Comparison of ENCODE assay signal across 9 cellular contexts in the genomic region with DNA sequence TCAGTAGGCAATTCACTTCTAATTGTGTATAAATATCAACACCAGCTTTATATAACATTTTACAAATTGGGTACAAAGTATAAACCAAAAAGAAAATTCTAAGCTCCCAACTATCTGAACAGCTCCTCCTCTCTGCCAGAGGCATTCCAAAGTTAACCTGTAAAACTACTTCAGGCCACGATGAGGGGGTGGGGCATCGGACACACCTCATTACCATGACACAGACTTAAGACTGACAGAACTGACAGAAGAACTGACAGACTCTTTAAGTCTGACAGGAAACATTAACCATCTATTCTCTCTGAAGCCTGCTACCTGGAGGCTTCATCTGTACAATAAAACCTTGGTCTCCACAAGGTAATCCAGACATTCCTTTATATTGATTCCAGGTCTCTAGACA. TPM values are rescaled to one million over a fixed set of nuclear protein-coding genes. Genes with fewer than 3 reads are reported as not detected.
A peak's percentile ranks its signal among the peaks of the same experiment; 100 is the strongest.
DNase-seq lines count a peak whose midpoint lies in the region; ATAC-seq, FAIRE-seq and TF ChIP-seq lines count a peak whose summit lies in the region.
"Had no signal": no experiment of that assay in that cellular context is flagged by ENCODE, and none has a peak within 500 bp of the region (broad histone marks: within the 10 kb centered on the region; RNA-seq: fewer than 3 reads in every experiment).

No MANE protein-coding gene starts in this region.

- H3K4me3 Mint-ChIP-seq in HFFc6 (no peak overlapping the region; the same call in 1 of the 2 replicates), T-cell (peak overlapping the region; percentile 66 to 88 (median 84))

- peaks cover 10 to 19% of the 10 kb centered on the region in 2 donors for H3K4me1 ChIP-seq in small intestine (ENCODE audit: control insufficient read depth in 2 of 2, insufficient read depth in 1 of 2, low read depth in 1 of 2, low read length in 1 of 2)
- peaks cover 37% of the 10 kb centered on the region for H3K4me1 ChIP-seq in SJCRH30

- POLR2A ChIA-PET in T-cell (lab: Charles Lee): interaction anchor here (1.8 to 7.1 kb wide), 3 partner anchors 8 to 12 kb away, joined by 5 to 124 read pairs (median 12); a partner anchor contains a TSS

- H3K27ac ChIP-seq in small intestine (ENCODE audit: low read depth in 1 of 2, low read length in 1 of 2) (peak overlapping the region; percentile 0 to 35), SJCRH30 (no peak overlapping the region)

- H3K36me3 Mint-ChIP-seq in HFFc6 (ENCODE audit: low read depth) (peaks cover 12% of the 10 kb centered on the region; the same call in 1 of the 2 replicates), T-cell (peaks cover 21% of the 10 kb centered on the region)

- H3K36me3 ChIP-seq in small intestine (ENCODE audit: control insufficient read depth in 2 of 2, insufficient read depth in 2 of 2, low read length in 2 of 2): no peaks in the 10 kb centered on the region
- no peaks in the 10 kb centered on the region for H3K36me3 ChIP-seq in SJCRH30

- no peak for TF ChIP-seq CTCF in HFFc6 (IDR thresholded peaks at IDR 0.05)

- CTCF ChIA-PET in T-cell (lab: Charles Lee): interaction anchor here in 1 of 2 donors (0.8 to 1.0 kb wide), 2 partner anchors 9 to 47 kb away, joined by 3 read pairs; no protein-coding TSS in a partner anchor

- DNase-seq in HFFc6 (no peak), T-cell (peak in 2 of 34 experiments; percentile 22 to 28), glomerular visceral epithelial cell (ENCODE audit: extremely low spot score) (peak; percentile 45), small intestine (peak; percentile 76), SJCRH30 (no peak), dermis blood vessel endothelial cell (no peak)
- DNase-seq: NCI-H2081 had no signal

- no peaks in the 10 kb centered on the region for H3K27me3 ChIP-seq in small intestine (ENCODE audit: control insufficient read depth in 2 of 2, insufficient read depth in 2 of 2, low read length in 2 of 2)
- no peaks in the 10 kb centered on the region for H3K27me3 ChIP-seq in SJCRH30

- ATAC-seq in T-cell (replicated peaks in 1 of 4): no peak
- ATAC-seq in HG03159 (IDR thresholded peaks at IDR 0.05; ENCODE audit: unreplicated experiment): no peak

- H3K27ac Mint-ChIP-seq in HFFc6: peak overlapping the region; percentile 100
- H3K27ac Mint-ChIP-seq in T-cell: peak overlapping the region; percentile 95 to 98

- no peak for FAIRE-seq in small intestine (lab: Jason Lieb, UNC)
- FAIRE-seq: TTC549 had no signal

- peaks cover 84% of the 10 kb centered on the region for H3K4me1 Mint-ChIP-seq in HFFc6 (ENCODE audit: low read depth)
- peaks cover 97 to 100% (median 97%) of the 10 kb centered on the region in 3 donors for H3K4me1 Mint-ChIP-seq in T-cell

- H3K9me3 Mint-ChIP-seq in HFFc6 (no peaks in the 10 kb centered on the region), T-cell (no peaks in the 10 kb centered on the region)

- H3K9me3 ChIP-seq in small intestine (ENCODE audit: control insufficient read depth, low read depth) (no peaks in the 10 kb centered on the region), SJCRH30 (replicated peaks) (no peaks in the 10 kb centered on the region)

- no peak overlapping the region for H3K4me3 ChIP-seq in small intestine (ENCODE audit: low read depth in 1 of 2, low read length in 2 of 2)
- H3K4me3 ChIP-seq in SJCRH30: no peak overlapping the region

- peaks cover 2% of the 10 kb centered on the region; the same call in 1 of the 2 replicates for H3K27me3 Mint-ChIP-seq in HFFc6 (ENCODE audit: insufficient read depth)
- H3K27me3 Mint-ChIP-seq in T-cell: no peaks in the 10 kb centered on the region

- WGBS in small intestine, 3 donors: 31 to 43% (median 42%) methylated on average over 2 of the region's 2 CpGs

RNA-seq across cellular contexts. Expression of a gene that starts 12.3 kb away (rescaled TPM):
- 10 to 100 TPM; 46.1 to 57.8 (median 52.5) TPM for total RNA-seq in HFFc6 (2021; fragmentation: NEBNext Ultra II Directional; extraction: Animal tissue kit (Norgen Biotek cat#: 25700))
- total RNA-seq in T-cell: 100 to 1,000 TPM in 4 of 5 donors, 10 to 100 TPM in 1; 99.0 to 122 (median 116) TPM
- 10 to 100 TPM in 2 of 3 donors, 1 to 10 TPM in 1; 10.0 to 28.9 (median 13.6) TPM for polyA plus RNA-seq in small intestine
- total RNA-seq in SJCRH30 (2014; rRNA removed; shearing (Covaris generic)): 52.6 and 55.2 TPM in 2 replicates
- 67.6 and 82.1 TPM in 2 replicates for total RNA-seq in dermis blood vessel endothelial cell

RNA-seq across cellular contexts. Expression of a gene that starts 39.4 kb away (rescaled TPM):
- total RNA-seq in HFFc6 (2021; fragmentation: NEBNext Ultra II Directional; extraction: Animal tissue kit (Norgen Biotek cat#: 25700)): 1 to 10 TPM; 6.5 to 9.0 (median 7.7) TPM
- total RNA-seq in T-cell (10 to 100 TPM; 12.7 to 20.6 (median 15.1) TPM), dermis blood vessel endothelial cell (4.9 and 5.3 TPM in 2 replicates)
- polyA plus RNA-seq in small intestine: 10 to 100 TPM in 2 of 3 donors, 1 to 10 TPM in 1; 7.0 to 49.6 (median 33.8) TPM
- 4.4 and 5.4 TPM in 2 replicates for total RNA-seq in SJCRH30 (2014; rRNA removed; shearing (Covaris generic))

Comparison
In these comparisons a context has a peak if more than half of its experiments do, and no peak if none do; other contexts are left out.
1. DNase-seq: peak in glomerular visceral epithelial cell (single experiment) and small intestine (single experiment); none in HFFc6 (single experiment), SJCRH30 (0 of 2) and dermis blood vessel endothelial cell (single experiment).